ENCODE assay signal across 8 cellular contexts in genomic region chr2:6917761-6918421, GRCh38. TPM values are rescaled to one million over a fixed set of nuclear protein-coding genes. Genes with fewer than 3 reads are reported as not detected.
DNase-seq lines count a peak whose midpoint lies in the region; ATAC-seq and TF ChIP-seq lines count a peak whose summit lies in the region.

No MANE protein-coding gene starts in this region.

- ATAC-seq in GM21825 (IDR thresholded peaks at IDR 0.05; ENCODE audit: unreplicated experiment), result peak; percentile 26
- ATAC-seq in HG02973 (IDR thresholded peaks at IDR 0.05; ENCODE audit: unreplicated experiment), result no peak

- no peaks in the 10 kb centered on the region for H3K27me3 ChIP-seq in Peyer's patch
- peaks cover 11% of the 10 kb centered on the region for H3K27me3 ChIP-seq in endodermal cell (ENCODE audit: control insufficient read depth, insufficient read depth, low read length, poor library complexity, severe bottlenecking)

- H3K9me3 ChIP-seq in Peyer's patch, result peaks cover 0 to 3% (median 0%) of the 10 kb centered on the region in 4 donors
- no peaks in the 10 kb centered on the region for H3K9me3 ChIP-seq in endodermal cell (ENCODE audit: control insufficient read depth, low read length)

- DNase-seq in GM10248 (ENCODE audit: extremely low spot score) (no peak), Peyer's patch (no peak), endodermal cell (peak; percentile 81), nephron progenitor cell (peak; percentile 38), dermis blood vessel endothelial cell (no peak), RKO (ENCODE audit: low spot score) (no peak)

- POLR2A ChIA-PET in GM10248 (lab: Yijun Ruan, JAX), result no interaction called here

- H3K36me3 Mint-ChIP-seq in endodermal cell (ENCODE audit: low read depth) (peaks cover 3% of the 10 kb centered on the region), nephron progenitor cell (ENCODE audit: low read depth) (peaks cover 19% of the 10 kb centered on the region)

- peaks cover 4% of the 10 kb centered on the region for H3K9me3 Mint-ChIP-seq in endodermal cell
- H3K9me3 Mint-ChIP-seq in nephron progenitor cell, result peaks cover 7% of the 10 kb centered on the region

- peaks cover 0 to 10% (median 0%) of the 10 kb centered on the region in 4 donors for H3K4me1 ChIP-seq in Peyer's patch
- no peaks in the 10 kb centered on the region for H3K4me1 ChIP-seq in endodermal cell (ENCODE audit: control insufficient read depth, insufficient read depth, low read length)

- CTCF ChIA-PET in GM10248 (lab: Yijun Ruan, JAX), result interaction anchor here (1.0 to 6.5 kb wide), 7 partner anchors 13 to 128 kb away, joined by 3 to 81 read pairs (median 5); no protein-coding TSS in a partner anchor

- H3K27ac Mint-ChIP-seq in endodermal cell (no peak overlapping the region), nephron progenitor cell (no peak overlapping the region)

- H3K4me1 Mint-ChIP-seq in endodermal cell (peaks cover 10% of the 10 kb centered on the region), nephron progenitor cell (peaks cover 47% of the 10 kb centered on the region)

- H3K4me3 Mint-ChIP-seq in endodermal cell (peak overlapping the region; percentile 57), nephron progenitor cell (peak overlapping the region; percentile 82)

- no peak for TF ChIP-seq POLR2A in Peyer's patch (IDR thresholded peaks at IDR 0.05)

- no peaks in the 10 kb centered on the region for H3K36me3 ChIP-seq in Peyer's patch
- H3K36me3 ChIP-seq in endodermal cell (ENCODE audit: control insufficient read depth, insufficient read depth, low read length), result no peaks in the 10 kb centered on the region

- H3K27me3 Mint-ChIP-seq in endodermal cell (ENCODE audit: insufficient read depth), result peaks cover 37% of the 10 kb centered on the region
- H3K27me3 Mint-ChIP-seq in nephron progenitor cell (ENCODE audit: low read depth, poor library complexity), result peaks cover 23% of the 10 kb centered on the region

- TF ChIP-seq CTCF in GM10248 (IDR thresholded peaks at IDR 0.05; ENCODE audit: control extremely low read depth, extremely low read depth, low read depth, missing control alignments) (peak; percentile 2), Peyer's patch (IDR thresholded peaks at IDR 0.05) (no peak), endodermal cell (conservative IDR thresholded peaks at IDR 0.05) (peak; percentile 33), nephron progenitor cell (IDR thresholded peaks at IDR 0.05) (no peak)

- H3K4me3 ChIP-seq in Peyer's patch (peak overlapping the region; percentile 60 to 95 (median 78)), endodermal cell (ENCODE audit: low read length) (peak overlapping the region; percentile 77)

- WGBS in endodermal cell (ENCODE audit: insufficient coverage in 1 of 2, insufficient read length in 1 of 2), 2 experiments, result 0 to 1% methylated on average over 19 to 68 of the region's 68 CpGs

- peak overlapping the region; percentile 55 for H3K9ac ChIP-seq in endodermal cell (ENCODE audit: extremely low read depth, low read length, poor library complexity, severe bottlenecking)

- peak overlapping the region; percentile 58 to 76 (median 71) for H3K27ac ChIP-seq in Peyer's patch
- H3K27ac ChIP-seq in endodermal cell (ENCODE audit: low read depth, low read length), result no peak overlapping the region

RNA-seq across cellular contexts. Expression of gene RNF144A, which starts 0.7 kb away (rescaled TPM):
- total RNA-seq in Peyer's patch (10 to 100 TPM in 3 of 4 donors, 1 to 10 TPM in 1; 9.1 to 16.5 (median 13.9) TPM), endodermal cell (10 to 100 TPM; 12.4 to 26.0 TPM), dermis blood vessel endothelial cell (23.6 and 25.2 TPM in 2 replicates)
- polyA plus RNA-seq in endodermal cell (2013, experiment 1 of 2), result 31.7 TPM
- polyA plus RNA-seq in endodermal cell (2013, experiment 2 of 2), result 25.7 TPM

RNA-seq across cellular contexts. Expression of gene RSAD2, which starts 40.3 kb away (rescaled TPM):
- total RNA-seq in Peyer's patch (1 to 10 TPM; 1.2 to 5.8 (median 2.2) TPM), endodermal cell (under 1 TPM; 0.35 to 0.75 TPM), dermis blood vessel endothelial cell (0.28 and 1.2 TPM in 2 replicates)
- polyA plus RNA-seq in endodermal cell (2013, experiment 1 of 2), result not detected
- polyA plus RNA-seq in endodermal cell (2013, experiment 2 of 2), result not detected

RNA-seq across cellular contexts. Expression of gene CMPK2, which starts 52.2 kb away (rescaled TPM):
- total RNA-seq in Peyer's patch (10 to 100 TPM in 3 of 4 donors, 1 to 10 TPM in 1; 7.4 to 13.2 (median 11.4) TPM), endodermal cell (1 to 10 TPM; 2.1 to 3.8 TPM), dermis blood vessel endothelial cell (0.84 and 1.9 TPM in 2 replicates)
- polyA plus RNA-seq in endodermal cell (2013, experiment 1 of 2), result 1.4 TPM
- 1.5 TPM for polyA plus RNA-seq in endodermal cell (2013, experiment 2 of 2)

Comparison
In these comparisons a context has a peak if more than half of its experiments do, and no peak if none do; other contexts are left out.
1. DNase-seq: peak in endodermal cell (single experiment) and nephron progenitor cell (single experiment); none in GM10248 (single experiment), Peyer's patch (0 of 3), dermis blood vessel endothelial cell (single experiment) and RKO (single experiment).
2. CTCF ChIP-seq: peak in GM10248 (single experiment) and endodermal cell (single experiment); none in Peyer's patch (0 of 6) and nephron progenitor cell (single experiment).